ENCODE assay signal across 23 cellular contexts in genomic region chr9:70091553-70091952, GRCh38. TPM values are rescaled to one million over a fixed set of nuclear protein-coding genes. Genes with fewer than 3 reads are reported as not detected.
A peak's percentile ranks its signal among the peaks of the same experiment; 100 is the strongest.
DNase-seq lines count a peak whose midpoint lies in the region; ATAC-seq and TF ChIP-seq lines count a peak whose summit lies in the region.
"Had no signal": no experiment of that assay in that cellular context is flagged by ENCODE, and none has a peak within 500 bp of the region (broad histone marks: within the 10 kb centered on the region; RNA-seq: fewer than 3 reads in every experiment).

No MANE protein-coding gene starts in this region.

- no peak overlapping the region for H3K9ac ChIP-seq in mesendoderm (ENCODE audit: low read length)
- H3K9ac ChIP-seq: neural progenitor cell had no signal

- no peak overlapping the region for H2AK5ac ChIP-seq in mesendoderm (ENCODE audit: low read length)

- no peak overlapping the region for H3K56ac ChIP-seq in mesendoderm (ENCODE audit: low read length)

- H3K4me1 ChIP-seq in mesendoderm (ENCODE audit: control insufficient read depth, low read depth, low read length): no peaks in the 10 kb centered on the region
- H3K4me1 ChIP-seq: neural progenitor cell had no signal

- H3K4me3 Mint-ChIP-seq in glutamatergic neuron (ENCODE audit: unreplicated experiment): no peak overlapping the region
- H3K4me3 Mint-ChIP-seq: activated CD4-positive, alpha-beta T cell treated with anti-CD3 and anti-CD28 coated beads, Interleukin-2, amount 10 ng/mL, durations not matched to agents 7 days and 5 days; activated naive CD8-positive, alpha-beta T cell treated with anti-CD3 and anti-CD28 coated beads, Interleukin-2, amount 10 ng/mL, durations not matched to agents 7 days and 5 days; effector memory CD8-positive, alpha-beta T cell; neural progenitor cell; stimulated activated naive CD8-positive, alpha-beta T cell treated with anti-CD3 and anti-CD28 coated beads, Interleukin-15, Interleukin-2, amounts not matched to agents 100 ng/mL and 50 ng/mL, for 24 hours had no signal

- H3K4me3 ChIP-seq in mesendoderm (ENCODE audit: low read length): no peak overlapping the region
- H3K4me3 ChIP-seq: neural progenitor cell had no signal

- H3K27ac Mint-ChIP-seq in glutamatergic neuron (ENCODE audit: unreplicated experiment): no peak overlapping the region
- H3K27ac Mint-ChIP-seq: activated CD4-positive, alpha-beta T cell treated with anti-CD3 and anti-CD28 coated beads, Interleukin-2, amount 10 ng/mL, durations not matched to agents 7 days and 5 days; activated naive CD8-positive, alpha-beta T cell treated with anti-CD3 and anti-CD28 coated beads, Interleukin-2, amount 10 ng/mL, durations not matched to agents 7 days and 5 days; effector memory CD8-positive, alpha-beta T cell; neural progenitor cell; progenitor cell of endocrine pancreas; stimulated activated naive CD8-positive, alpha-beta T cell treated with anti-CD3 and anti-CD28 coated beads, Interleukin-15, Interleukin-2, amounts not matched to agents 100 ng/mL and 50 ng/mL, for 24 hours had no signal

- no peak overlapping the region for H3K27ac ChIP-seq in mesendoderm (ENCODE audit: low read depth, low read length)
- H3K27ac ChIP-seq: neural progenitor cell had no signal

- H3K79me2 ChIP-seq in mesendoderm (ENCODE audit: control insufficient read depth, insufficient read depth, low read length): no peaks in the 10 kb centered on the region

- DNase-seq in DMS153 treated with DMSO at 0.1 percent for 48 hours (lab: John Stamatoyannopoulos, UW; ENCODE audit: unreplicated experiment) (peak; percentile 58), NCI-H146 (lab: John Stamatoyannopoulos, UW) (peak; percentile 83), RPMI7951 (ENCODE audit: low read depth) (peak; percentile 19), mesendoderm (peak; percentile 41), glutamatergic neuron (no peak), cerebellar nuclear complex (lab: John Stamatoyannopoulos, UW) (no peak)
- DNase-seq: activated CD4-positive, alpha-beta T cell treated with anti-CD3 and anti-CD28 coated beads, Interleukin-2, amount 10 ng/mL, durations not matched to agents 7 days and 5 days; activated CD8-positive, alpha-beta memory T cell treated with anti-CD3 and anti-CD28 coated beads, Interleukin-2, amount 50 U/mL, for 4 hours; activated naive CD8-positive, alpha-beta T cell treated with anti-CD3 and anti-CD28 coated beads, Interleukin-2, amount 10 ng/mL, durations not matched to agents 7 days and 5 days; CD4-positive, alpha-beta memory T cell; effector memory CD8-positive, alpha-beta T cell; NCI-H1694; small intestine; stimulated activated CD4-positive, alpha-beta T cell treated with anti-CD3 and anti-CD28 coated beads, Interleukin-2, amount 100 ng/mL, for 48 hours; T-helper 1 cell; trophoblast cell had no signal

- no CpG with 5 or more reads among the region's 4 CpGs for WGBS in mesendoderm (ENCODE audit: extremely low coverage, insufficient coverage, low lambda C conversion rate)

- H3K4ac ChIP-seq in mesendoderm (ENCODE audit: low read depth, low read length): no peak overlapping the region

- no peaks in the 10 kb centered on the region for H3K36me3 ChIP-seq in mesendoderm (ENCODE audit: control insufficient read depth, insufficient read depth, low read length)
- H3K36me3 ChIP-seq: neural progenitor cell had no signal

- peaks cover 2% of the 10 kb centered on the region for H3K27me3 Mint-ChIP-seq in glutamatergic neuron (ENCODE audit: unreplicated experiment)

- no peak overlapping the region for H3K18ac ChIP-seq in mesendoderm (ENCODE audit: low read length)

- TF ChIP-seq CTCF in glutamatergic neuron (IDR thresholded peaks at IDR 0.05; ENCODE audit: partially characterized antibody, unreplicated experiment): no peak

- H4K5ac ChIP-seq in mesendoderm (ENCODE audit: low read length): no peak overlapping the region

- no peaks in the 10 kb centered on the region for H3K36me3 Mint-ChIP-seq in glutamatergic neuron (ENCODE audit: unreplicated experiment)
- H3K36me3 Mint-ChIP-seq: activated naive CD8-positive, alpha-beta T cell treated with anti-CD3 and anti-CD28 coated beads, Interleukin-2, amount 10 ng/mL, durations not matched to agents 7 days and 5 days; CD4-positive, alpha-beta memory T cell; neural progenitor cell had no signal

- no peak overlapping the region for H2BK5ac ChIP-seq in mesendoderm (ENCODE audit: low read length)

- no peaks in the 10 kb centered on the region for H3K27me3 ChIP-seq in mesendoderm (ENCODE audit: insufficient read depth, low read length, poor library complexity)
- H3K27me3 ChIP-seq: neural progenitor cell had no signal

- ATAC-seq in GM21529 (IDR thresholded peaks at IDR 0.05; ENCODE audit: unreplicated experiment) (no peak), HG02852 (IDR thresholded peaks at IDR 0.05; ENCODE audit: unreplicated experiment) (no peak)
- ATAC-seq: effector memory CD8-positive, alpha-beta T cell had no signal

- H4K8ac ChIP-seq in mesendoderm (ENCODE audit: low read depth, low read length): no peak overlapping the region

- H2BK120ac ChIP-seq in mesendoderm (ENCODE audit: low read depth, low read length): no peak overlapping the region

- no peaks in the 10 kb centered on the region for H3K79me1 ChIP-seq in mesendoderm (ENCODE audit: low read length)

- no peak overlapping the region for H3K23ac ChIP-seq in mesendoderm (ENCODE audit: low read length)

- no peak overlapping the region for H2BK15ac ChIP-seq in mesendoderm (replicated peaks; ENCODE audit: low read depth)

- no peaks in the 10 kb centered on the region for H3K4me1 Mint-ChIP-seq in glutamatergic neuron (ENCODE audit: low read depth, unreplicated experiment)
- H3K4me1 Mint-ChIP-seq: activated CD4-positive, alpha-beta T cell treated with anti-CD3 and anti-CD28 coated beads, Interleukin-2, amount 10 ng/mL, durations not matched to agents 7 days and 5 days; activated naive CD8-positive, alpha-beta T cell treated with anti-CD3 and anti-CD28 coated beads, Interleukin-2, amount 10 ng/mL, durations not matched to agents 7 days and 5 days had no signal

- no peaks in the 10 kb centered on the region for H3K9me3 Mint-ChIP-seq in glutamatergic neuron (ENCODE audit: unreplicated experiment)
- H3K9me3 Mint-ChIP-seq: activated CD4-positive, alpha-beta T cell treated with anti-CD3 and anti-CD28 coated beads, Interleukin-2, amount 10 ng/mL, durations not matched to agents 7 days and 5 days; activated naive CD8-positive, alpha-beta T cell treated with anti-CD3 and anti-CD28 coated beads, Interleukin-2, amount 10 ng/mL, durations not matched to agents 7 days and 5 days; neural progenitor cell; stimulated activated naive CD8-positive, alpha-beta T cell treated with anti-CD3 and anti-CD28 coated beads, Interleukin-15, Interleukin-2, amounts not matched to agents 100 ng/mL and 50 ng/mL, for 24 hours had no signal

- H3K4me2 ChIP-seq in mesendoderm (ENCODE audit: low read length): no peak overlapping the region
- H3K4me2 ChIP-seq: neural progenitor cell had no signal

RNA-seq across cellular contexts. Expression of gene MAMDC2, which starts 47.9 kb away (rescaled TPM):
- not detected in 2 replicates for total RNA-seq in RPMI7951 (2014; rRNA removed; shearing (Covaris generic))
- 3.3 TPM for polyA plus RNA-seq in mesendoderm (2013, experiment 1 of 2)
- 3.7 TPM for polyA plus RNA-seq in mesendoderm (2013, experiment 2 of 2)
- 0.22 TPM for total RNA-seq in glutamatergic neuron (ENCODE audit: unreplicated experiment)
- total RNA-seq: activated CD4-positive, alpha-beta T cell treated with anti-CD3 and anti-CD28 coated beads, Interleukin-2, amount 10 ng/mL, durations not matched to agents 7 days and 5 days; CD4-positive, alpha-beta memory T cell; NCI-H460; OCI-LY7 had no signal
- polyA plus RNA-seq: CD4-positive, alpha-beta memory T cell had no signal

Comparison
In these comparisons a context has a peak if more than half of its experiments do, and no peak if none do; other contexts are left out.
1. DNase-seq: peak in DMS153 treated with DMSO at 0.1 percent for 48 hours (single experiment), NCI-H146 (single experiment), RPMI7951 (single experiment) and mesendoderm (single experiment); none in glutamatergic neuron (single experiment) and cerebellar nuclear complex (0 of 2).